ENCODE assay signal across 9 cellular contexts in genomic region chr3:36918050-36918449, GRCh38. TPM values are rescaled to one million over a fixed set of nuclear protein-coding genes. Genes with fewer than 3 reads are reported as not detected.
DNase-seq lines count a peak whose midpoint lies in the region; ATAC-seq and TF ChIP-seq lines count a peak whose summit lies in the region.
"Had no signal": no experiment of that assay in that cellular context is flagged by ENCODE, and none has a peak within 500 bp of the region (broad histone marks: within the 10 kb centered on the region; RNA-seq: fewer than 3 reads in every experiment).

No MANE protein-coding gene starts in this region.

- no peaks in the 10 kb centered on the region for H3K27me3 ChIP-seq in CD8-positive, alpha-beta T cell (ENCODE audit: insufficient read depth, low read length)

- DNase-seq in CD8-positive, alpha-beta T cell, result no peak
- DNase-seq in foreskin melanocyte (no peak), GM19240 (ENCODE audit: insufficient read length, low spot score) (no peak), pons (ENCODE audit: low spot score) (no peak), chondrocyte (ENCODE audit: low spot score) (no peak)
- DNase-seq: stimulated activated CD4-positive, alpha-beta T cell treated with anti-CD3 and anti-CD28 coated beads, Interleukin-2, amount 100 ng/mL, for 48 hours had no signal

- peaks cover 27% of the 10 kb centered on the region for H3K4me1 Mint-ChIP-seq in CD8-positive, alpha-beta T cell (ENCODE audit: low read depth)
- H3K4me1 Mint-ChIP-seq in T-helper 1 cell treated with Interleukin-12 subunit alpha and Interleukin-12 subunit beta and Interleukin-4 antibody, amounts not matched to agents 30 μg/mL and 1 μg/mL, for 36 hours (ENCODE audit: low read depth), result peaks cover 25% of the 10 kb centered on the region
- H3K4me1 Mint-ChIP-seq in chondrocyte (ENCODE audit: low read depth), result peaks cover 3% of the 10 kb centered on the region

- peaks cover 12% of the 10 kb centered on the region for H3K36me3 Mint-ChIP-seq in CD8-positive, alpha-beta T cell
- peaks cover 12% of the 10 kb centered on the region for H3K36me3 Mint-ChIP-seq in T-helper 1 cell treated with Interleukin-12 subunit alpha and Interleukin-12 subunit beta and Interleukin-4 antibody, amounts not matched to agents 30 μg/mL and 1 μg/mL, for 36 hours (ENCODE audit: low read depth)
- no peaks in the 10 kb centered on the region for H3K36me3 Mint-ChIP-seq in chondrocyte (ENCODE audit: low read depth)

- no peak for TF ChIP-seq CTCF in CD8-positive, alpha-beta T cell (IDR thresholded peaks at IDR 0.05)
- no peak for TF ChIP-seq CTCF in chondrocyte (IDR thresholded peaks at IDR 0.05)

- peaks cover 9% of the 10 kb centered on the region for H3K9me3 Mint-ChIP-seq in CD8-positive, alpha-beta T cell
- H3K9me3 Mint-ChIP-seq in T-helper 1 cell treated with Interleukin-12 subunit alpha and Interleukin-12 subunit beta and Interleukin-4 antibody, amounts not matched to agents 30 μg/mL and 1 μg/mL, for 36 hours, result peaks cover 13% of the 10 kb centered on the region
- H3K9me3 Mint-ChIP-seq in chondrocyte (ENCODE audit: low read depth), result peaks cover 9% of the 10 kb centered on the region

- H3K36me3 ChIP-seq in CD8-positive, alpha-beta T cell (ENCODE audit: insufficient read depth, low read length), result no peaks in the 10 kb centered on the region

- no peaks in the 10 kb centered on the region for H3K4me1 ChIP-seq in CD8-positive, alpha-beta T cell (ENCODE audit: insufficient read depth, low read length)

- H3K27me3 Mint-ChIP-seq in CD8-positive, alpha-beta T cell (ENCODE audit: low read depth), result no peaks in the 10 kb centered on the region
- H3K27me3 Mint-ChIP-seq in T-helper 1 cell treated with Interleukin-12 subunit alpha and Interleukin-12 subunit beta and Interleukin-4 antibody, amounts not matched to agents 30 μg/mL and 1 μg/mL, for 36 hours (ENCODE audit: low read depth), result peaks cover 4% of the 10 kb centered on the region
- H3K27me3 Mint-ChIP-seq in chondrocyte (ENCODE audit: low read depth), result no peaks in the 10 kb centered on the region

- intact Hi-C loops in CD8-positive, alpha-beta T cell (cut with DNase I, micrococcal nuclease), result no loop called here

- peak; percentile 14 for ATAC-seq in CD8-positive, alpha-beta T cell
- ATAC-seq in GM19438 (IDR thresholded peaks at IDR 0.05; ENCODE audit: low read depth, unreplicated experiment) (peak; percentile 85), HG03108 (IDR thresholded peaks at IDR 0.05; ENCODE audit: unreplicated experiment) (peak; percentile 88)

- H3K4me3 Mint-ChIP-seq in CD8-positive, alpha-beta T cell, result peak overlapping the region; percentile 47
- peak overlapping the region; percentile 73 for H3K4me3 Mint-ChIP-seq in T-helper 1 cell treated with Interleukin-12 subunit alpha and Interleukin-12 subunit beta and Interleukin-4 antibody, amounts not matched to agents 30 μg/mL and 1 μg/mL, for 36 hours
- no peak overlapping the region for H3K4me3 Mint-ChIP-seq in chondrocyte (ENCODE audit: unreplicated experiment)

- POLR2A ChIA-PET in CD8-positive, alpha-beta T cell (lab: Charles Lee), result interaction anchor here (0.9 kb wide), 1 partner anchor 11 kb away, joined by 3 read pairs; no protein-coding TSS in a partner anchor

- no peak overlapping the region for H3K27ac ChIP-seq in CD8-positive, alpha-beta T cell (ENCODE audit: low read depth, low read length)

- H3K4me3 ChIP-seq in CD8-positive, alpha-beta T cell (ENCODE audit: low read depth, low read length), result no peak overlapping the region

- H3K9me3 ChIP-seq in CD8-positive, alpha-beta T cell (ENCODE audit: low read length), result no peaks in the 10 kb centered on the region

- CTCF ChIA-PET in CD8-positive, alpha-beta T cell (lab: Charles Lee), result interaction anchor here (0.6 to 1.0 kb wide), 2 partner anchors 73 to 445 kb away, joined by 3 read pairs; no protein-coding TSS in a partner anchor

- peak overlapping the region; percentile 67 for H3K27ac Mint-ChIP-seq in CD8-positive, alpha-beta T cell
- peak overlapping the region; percentile 67 for H3K27ac Mint-ChIP-seq in T-helper 1 cell treated with Interleukin-12 subunit alpha and Interleukin-12 subunit beta and Interleukin-4 antibody, amounts not matched to agents 30 μg/mL and 1 μg/mL, for 36 hours
- no peak overlapping the region for H3K27ac Mint-ChIP-seq in chondrocyte (ENCODE audit: unreplicated experiment)

RNA-seq across cellular contexts. Expression of gene TRANK1, which starts 26.8 kb away (rescaled TPM):
- total RNA-seq in CD8-positive, alpha-beta T cell, result 10 to 100 TPM; 34.9 to 36.4 TPM
- 16.3 to 21.6 TPM (median 18.5 TPM) in 3 replicates for total RNA-seq in chondrocyte

Comparison
In these comparisons a context has a peak if more than half of its experiments do, and no peak if none do; other contexts are left out.
1. ATAC-seq: peak in every context shown above with its lines; median percentile 88 in HG03108; 85 in GM19438; 14 in CD8-positive, alpha-beta T cell.